In the genomic region with DNA sequence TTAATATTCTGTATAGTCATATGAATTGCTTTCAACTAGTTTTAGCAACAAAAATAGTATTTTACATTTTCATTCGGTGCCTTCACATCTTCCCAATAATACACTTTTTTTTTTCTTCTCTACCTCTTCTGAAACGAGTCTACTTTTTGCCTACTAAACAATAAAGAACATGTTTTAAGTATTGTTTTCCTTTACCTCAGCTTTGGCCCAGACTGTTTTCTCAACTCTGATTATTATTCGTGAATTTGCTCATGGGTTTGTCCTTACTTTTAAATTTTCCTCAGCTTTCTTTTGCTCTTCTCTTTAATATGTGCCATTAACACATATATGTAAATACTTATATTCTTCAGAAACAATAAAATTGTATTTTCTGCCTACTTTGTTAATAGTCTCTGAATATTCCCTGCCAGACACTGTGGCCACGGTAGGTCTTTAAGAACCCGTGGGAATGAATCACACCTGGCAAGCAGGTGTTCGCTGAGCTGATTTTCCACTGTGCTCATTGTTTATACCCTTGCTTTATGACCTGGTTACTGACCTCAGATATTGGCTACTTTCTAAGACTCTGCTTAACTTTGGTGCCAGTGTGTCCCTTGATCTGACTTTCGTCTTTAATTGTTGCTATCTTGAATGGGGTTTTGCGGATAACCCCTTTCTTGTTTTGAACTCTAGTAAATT, we compare ENCODE assay signal across 23 cellular contexts. TPM values are rescaled to one million over a fixed set of nuclear protein-coding genes. Genes with fewer than 3 reads are reported as not detected.
A peak's percentile ranks its signal among the peaks of the same experiment; 100 is the strongest.
DNase-seq lines count a peak whose midpoint lies in the region; ATAC-seq and TF ChIP-seq lines count a peak whose summit lies in the region.
"Had no signal": no experiment of that assay in that cellular context is flagged by ENCODE, and none has a peak within 500 bp of the region (broad histone marks: within the 10 kb centered on the region; RNA-seq: fewer than 3 reads in every experiment).

No MANE protein-coding gene starts in this region.

- no peaks in the 10 kb centered on the region for H3K36me3 ChIP-seq in GM23338 (ENCODE audit: insufficient read depth)
- H3K36me3 ChIP-seq: BLaER1, SJSA1 had no signal

- H3K27ac Mint-ChIP-seq in GM23338, result no peak overlapping the region
- no peak overlapping the region for H3K27ac Mint-ChIP-seq in activated T-cell treated with anti-CD3 and anti-CD28 coated beads, Interleukin-2, amount 50 U/mL, for 72 hours
- H3K27ac Mint-ChIP-seq: CD4-positive, alpha-beta memory T cell; IgD-negative memory B cell had no signal

- H3K9me3 Mint-ChIP-seq in GM23338, result no peaks in the 10 kb centered on the region; the same call in 2 of the 3 replicates
- peaks cover 0 to 1% of the 10 kb centered on the region in 2 donors for H3K9me3 Mint-ChIP-seq in activated T-cell treated with anti-CD3 and anti-CD28 coated beads, Interleukin-2, amount 50 U/mL, for 72 hours

- H2AFZ ChIP-seq in GM23338, result no peak overlapping the region

- no peaks in the 10 kb centered on the region for H3K27me3 ChIP-seq in GM23338 (ENCODE audit: insufficient read depth)
- H3K27me3 ChIP-seq: BLaER1, SJSA1 had no signal

- H3K4me1 Mint-ChIP-seq in GM23338, result peaks cover 6% of the 10 kb centered on the region; the same call in 2 of the 3 replicates
- H3K4me1 Mint-ChIP-seq in activated T-cell treated with anti-CD3 and anti-CD28 coated beads, Interleukin-2, amount 50 U/mL, for 72 hours (ENCODE audit: low read depth), result no peaks in the 10 kb centered on the region
- H3K4me1 Mint-ChIP-seq: CD4-positive, alpha-beta memory T cell; IgD-negative memory B cell had no signal

- no peaks in the 10 kb centered on the region for H3K36me3 Mint-ChIP-seq in GM23338 (ENCODE audit: low read depth)
- no peaks in the 10 kb centered on the region for H3K36me3 Mint-ChIP-seq in activated T-cell treated with anti-CD3 and anti-CD28 coated beads, Interleukin-2, amount 50 U/mL, for 72 hours (ENCODE audit: insufficient read depth in 2 of 2)
- H3K36me3 Mint-ChIP-seq: CD4-positive, alpha-beta memory T cell; IgD-negative memory B cell had no signal

- H3K27me3 Mint-ChIP-seq in GM23338 (ENCODE audit: insufficient read depth, low read depth, poor library complexity), result no peaks in the 10 kb centered on the region
- no peaks in the 10 kb centered on the region for H3K27me3 Mint-ChIP-seq in activated T-cell treated with anti-CD3 and anti-CD28 coated beads, Interleukin-2, amount 50 U/mL, for 72 hours (ENCODE audit: low read depth)

- H4K20me1 ChIP-seq in GM23338 (replicated peaks; ENCODE audit: insufficient read depth), result no peaks in the 10 kb centered on the region
- H4K20me1 ChIP-seq: BLaER1 had no signal

- no peak overlapping the region for H3K27ac ChIP-seq in GM23338 (ENCODE audit: low read depth)
- H3K27ac ChIP-seq: BLaER1, SJSA1 had no signal

- ATAC-seq in GM23338, result no peak
- peak; percentile 31 for ATAC-seq in left colon
- no peak for ATAC-seq in activated T-cell treated with anti-CD3 and anti-CD28 coated beads, Interleukin-2, amount 50 U/mL, for 72 hours (replicated peaks in 1 of 2)

- no peaks in the 10 kb centered on the region for H3K4me1 ChIP-seq in GM23338 (ENCODE audit: insufficient read depth)
- H3K4me1 ChIP-seq: SJSA1 had no signal

- no peaks in the 10 kb centered on the region for H3F3A ChIP-seq in GM23338 (replicated peaks; ENCODE audit: low read depth)

- no peaks in the 10 kb centered on the region for H3K9me2 ChIP-seq in GM23338 (ENCODE audit: insufficient read depth)

- intact Hi-C loops in left colon (cut with DNase I, micrococcal nuclease), result no loop called here
- intact Hi-C loops in head of caudate nucleus (cut with DNase I), result no loop called here

- no peaks in the 10 kb centered on the region for H3K79me2 ChIP-seq in GM23338 (replicated peaks; ENCODE audit: insufficient read depth)

- H3K4me3 Mint-ChIP-seq in GM23338, result no peak overlapping the region
- no peak overlapping the region for H3K4me3 Mint-ChIP-seq in activated T-cell treated with anti-CD3 and anti-CD28 coated beads, Interleukin-2, amount 50 U/mL, for 72 hours
- H3K4me3 Mint-ChIP-seq: CD4-positive, alpha-beta memory T cell; IgD-negative memory B cell had no signal

- H3K4me2 ChIP-seq in GM23338, result no peak overlapping the region
- H3K4me2 ChIP-seq: BLaER1 had no signal

- peak; percentile 85 for DNase-seq in DMS53 (lab: John Stamatoyannopoulos, UW)
- peak; percentile 8 for DNase-seq in GM23338 (ENCODE audit: low spot score)
- DNase-seq in NCI-H748 (lab: John Stamatoyannopoulos, UW; ENCODE audit: unreplicated experiment), result peak; percentile 74
- no peak for DNase-seq in left colon
- no peak for DNase-seq in putamen (ENCODE audit: low spot score)
- no peak for DNase-seq in mucosa of gallbladder (ENCODE audit: low spot score)
- no peak for DNase-seq in activated T-cell treated with anti-CD3 and anti-CD28 coated beads, Interleukin-2, amount 50 U/mL, for 72 hours
- DNase-seq in head of caudate nucleus, result no peak
- DNase-seq: CD4-positive, alpha-beta memory T cell; Karpas-422; MV-4-11; NCI-H1436; NCI-H187 treated with DMSO at 0.1 percent for 48 hours; NCI-H2171 treated with DMSO at 0.1 percent for 48 hours; NCI-H82; OCI-M1 had no signal

- H3K4me3 ChIP-seq in GM23338, result no peak overlapping the region
- H3K4me3 ChIP-seq: BLaER1, SJSA1 had no signal

- no peak for TF ChIP-seq CTCF in GM23338 (conservative IDR thresholded peaks at IDR 0.05; ENCODE audit: low read depth in 2 of 2)

TF ChIP-seq in GM23338, 12 proteins besides CTCF, POLR2A, EP300 and RAD21 (continues in another document):
- TF ChIP-seq NANOG (IDR thresholded peaks at IDR 0.05; ENCODE audit: borderline replicate concordance) (no peak), EZH2 (IDR thresholded peaks at IDR 0.05; ENCODE audit: low read depth, unreplicated experiment) (no peak), STAT1 (IDR thresholded peaks at IDR 0.05; ENCODE audit: unreplicated experiment) (no peak), JUNB (IDR thresholded peaks at IDR 0.05; ENCODE audit: unreplicated experiment) (no peak)
- TF ChIP-seq, protein P1, sequence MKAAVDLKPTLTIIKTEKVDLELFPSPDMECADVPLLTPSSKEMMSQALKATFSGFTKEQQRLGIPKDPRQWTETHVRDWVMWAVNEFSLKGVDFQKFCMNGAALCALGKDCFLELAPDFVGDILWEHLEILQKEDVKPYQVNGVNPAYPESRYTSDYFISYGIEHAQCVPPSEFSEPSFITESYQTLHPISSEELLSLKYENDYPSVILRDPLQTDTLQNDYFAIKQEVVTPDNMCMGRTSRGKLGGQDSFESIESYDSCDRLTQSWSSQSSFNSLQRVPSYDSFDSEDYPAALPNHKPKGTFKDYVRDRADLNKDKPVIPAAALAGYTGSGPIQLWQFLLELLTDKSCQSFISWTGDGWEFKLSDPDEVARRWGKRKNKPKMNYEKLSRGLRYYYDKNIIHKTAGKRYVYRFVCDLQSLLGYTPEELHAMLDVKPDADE (IDR thresholded peaks at IDR 0.05), result no peak

RNA-seq across cellular contexts. Expression of a gene that starts 49.1 kb away (rescaled TPM):
- total RNA-seq in GM23338 (2014; rRNA removed; shearing (Covaris generic)), result not detected in 2 replicates
- not detected in 2 replicates for polyA plus RNA-seq in GM23338 (2016; fragmentation: Nextera tagmentation; extraction: Ambion mirVana)
- total RNA-seq in left colon (not detected), mucosa of gallbladder (not detected)
- total RNA-seq in activated T-cell treated with anti-CD3 and anti-CD28 coated beads, Interleukin-2, amount 50 U/mL, for 72 hours, result not detected
- total RNA-seq: A673; CD4-positive, alpha-beta memory T cell; Daoy; M059J; SJSA1; T-helper 1 cell treated with Interleukin-12 subunit alpha and Interleukin-12 subunit beta and Interleukin-4 antibody, amounts not matched to agents 30 ng/mL and 1 ng/mL, for 36 hours had no signal
- polyA plus RNA-seq: CD4-positive, alpha-beta memory T cell; IgD-negative memory B cell had no signal

Comparison
In these comparisons a context has a peak if more than half of its experiments do, and no peak if none do; other contexts are left out.
1. DNase-seq: peak in DMS53 (single experiment), GM23338 (single experiment) and NCI-H748 (single experiment); none in left colon (0 of 2), putamen (single experiment), mucosa of gallbladder (single experiment), activated T-cell treated with anti-CD3 and anti-CD28 coated beads, Interleukin-2, amount 50 U/mL, for 72 hours (0 of 2) and head of caudate nucleus (0 of 42).